ENCODE assay signal across 24 cellular contexts in genomic region chr17:27382025-27382424, GRCh38.
DNase-seq lines count a peak whose midpoint lies in the region; ATAC-seq, FAIRE-seq and TF ChIP-seq lines count a peak whose summit lies in the region.
"Had no signal": no experiment of that assay in that cellular context is flagged by ENCODE, and none has a peak within 500 bp of the region (broad histone marks: within the 10 kb centered on the region; RNA-seq: fewer than 3 reads in every experiment).

No MANE protein-coding gene starts in this region.

- H3K27me3 ChIP-seq in astrocyte (ENCODE audit: insufficient read depth, low read length), result no peaks in the 10 kb centered on the region
- H3K27me3 ChIP-seq in naive thymus-derived CD4-positive, alpha-beta T cell (ENCODE audit: control insufficient read depth in 2 of 2, insufficient read depth in 2 of 2, low read length in 2 of 2), result peaks cover 0 to 4% of the 10 kb centered on the region in 2 donors
- H3K27me3 ChIP-seq: BE2C had no signal

- H3K4me1 ChIP-seq in astrocyte (ENCODE audit: insufficient read depth, low read length), result peaks cover 39% of the 10 kb centered on the region
- no peaks in the 10 kb centered on the region for H3K4me1 ChIP-seq in naive thymus-derived CD4-positive, alpha-beta T cell (ENCODE audit: control insufficient read depth in 2 of 2, insufficient read depth in 2 of 2, low read length in 2 of 2)
- H3K4me1 ChIP-seq: BE2C had no signal

- peaks cover 2% of the 10 kb centered on the region for H3K9me3 ChIP-seq in astrocyte (ENCODE audit: insufficient read depth, low read depth, low read length)
- no peaks in the 10 kb centered on the region for H3K9me3 ChIP-seq in naive thymus-derived CD4-positive, alpha-beta T cell (ENCODE audit: control insufficient read depth in 2 of 3, low read length in 3 of 3)
- H3K9me3 ChIP-seq: BE2C had no signal

- POLR2A ChIA-PET in naive thymus-derived CD4-positive, alpha-beta T cell (lab: Charles Lee), result no interaction called here

- H3K27me3 Mint-ChIP-seq in astrocyte (ENCODE audit: low read depth, unreplicated experiment) (peaks cover 9% of the 10 kb centered on the region), chondrocyte (ENCODE audit: low read depth) (no peaks in the 10 kb centered on the region), osteocyte (ENCODE audit: unreplicated experiment) (no peaks in the 10 kb centered on the region)
- H3K27me3 Mint-ChIP-seq in naive thymus-derived CD4-positive, alpha-beta T cell, result peaks cover 12 to 28% (median 24%) of the 10 kb centered on the region in 5 donors

- H3K4me2 ChIP-seq in astrocyte (ENCODE audit: low read length), result no peak overlapping the region

- H3K36me3 Mint-ChIP-seq in astrocyte (ENCODE audit: low read depth, unreplicated experiment) (peaks cover 4% of the 10 kb centered on the region), chondrocyte (ENCODE audit: low read depth) (no peaks in the 10 kb centered on the region), osteocyte (ENCODE audit: unreplicated experiment) (no peaks in the 10 kb centered on the region)
- no peaks in the 10 kb centered on the region for H3K36me3 Mint-ChIP-seq in naive thymus-derived CD4-positive, alpha-beta T cell
- H3K36me3 Mint-ChIP-seq: CD4-positive, CD25-positive, alpha-beta regulatory T cell; CD8-positive, alpha-beta memory T cell; IgD-negative memory B cell had no signal

- no peak overlapping the region for H3K27ac ChIP-seq in astrocyte (ENCODE audit: low read depth, low read length)
- no peak overlapping the region for H3K27ac ChIP-seq in naive thymus-derived CD4-positive, alpha-beta T cell (ENCODE audit: low read depth, low read length)
- H3K27ac ChIP-seq: HL-60 had no signal

- DNase-seq in astrocyte (ENCODE audit: low read depth), result no peak
- peak; percentile 50 for DNase-seq in chondrocyte (ENCODE audit: low spot score)
- peak; percentile 43 for DNase-seq in islet precursor cell
- no peak for DNase-seq in osteocyte (ENCODE audit: extremely low spot score, unreplicated experiment)
- no peak for DNase-seq in SIG-M5 (lab: John Stamatoyannopoulos, UW)
- DNase-seq in naive thymus-derived CD4-positive, alpha-beta T cell, result no peak
- no peak for DNase-seq in GM19240 (ENCODE audit: insufficient read length, low spot score)
- DNase-seq: ACHN; BE2C; C1 segment of cervical spinal cord; Caco-2; CD4-positive, CD25-positive, alpha-beta regulatory T cell; CD8-positive, alpha-beta memory T cell; GDM1; HCEC 1CT had no signal

- H3K4me3 Mint-ChIP-seq in astrocyte (ENCODE audit: unreplicated experiment) (no peak overlapping the region), chondrocyte (ENCODE audit: unreplicated experiment) (no peak overlapping the region), osteocyte (ENCODE audit: unreplicated experiment) (no peak overlapping the region)
- no peak overlapping the region for H3K4me3 Mint-ChIP-seq in naive thymus-derived CD4-positive, alpha-beta T cell
- H3K4me3 Mint-ChIP-seq: CD4-positive, CD25-positive, alpha-beta regulatory T cell; CD8-positive, alpha-beta memory T cell; GM23338 had no signal

- no peaks in the 10 kb centered on the region for H3K36me3 ChIP-seq in astrocyte (ENCODE audit: insufficient read depth, low read length)
- no peaks in the 10 kb centered on the region for H3K36me3 ChIP-seq in naive thymus-derived CD4-positive, alpha-beta T cell (ENCODE audit: control insufficient read depth in 2 of 3, insufficient read depth in 3 of 3, low read length in 3 of 3)
- H3K36me3 ChIP-seq: BE2C had no signal

- peak overlapping the region; percentile 35 for H3K27ac Mint-ChIP-seq in astrocyte (ENCODE audit: unreplicated experiment)
- peak overlapping the region; percentile 83 for H3K27ac Mint-ChIP-seq in chondrocyte (ENCODE audit: unreplicated experiment)
- peak overlapping the region; percentile 68 for H3K27ac Mint-ChIP-seq in osteocyte (ENCODE audit: unreplicated experiment)
- H3K27ac Mint-ChIP-seq in naive thymus-derived CD4-positive, alpha-beta T cell, result no peak overlapping the region
- H3K27ac Mint-ChIP-seq: IgD-negative memory B cell had no signal

- H3K4me3 ChIP-seq in astrocyte (ENCODE audit: insufficient read depth, low read depth, low read length), result no peak overlapping the region
- no peak overlapping the region for H3K4me3 ChIP-seq in naive thymus-derived CD4-positive, alpha-beta T cell (ENCODE audit: low read length)
- H3K4me3 ChIP-seq: GM23338 had no signal

- H3K9me3 Mint-ChIP-seq in astrocyte (ENCODE audit: unreplicated experiment), result peaks cover 5% of the 10 kb centered on the region
- peaks cover 3% of the 10 kb centered on the region for H3K9me3 Mint-ChIP-seq in chondrocyte (ENCODE audit: low read depth)
- no peaks in the 10 kb centered on the region for H3K9me3 Mint-ChIP-seq in osteocyte (ENCODE audit: unreplicated experiment)
- peaks cover 0 to 7% (median 0%) of the 10 kb centered on the region in 11 donors for H3K9me3 Mint-ChIP-seq in naive thymus-derived CD4-positive, alpha-beta T cell
- H3K9me3 Mint-ChIP-seq: CD8-positive, alpha-beta memory T cell; GM23338 had no signal

- intact Hi-C loops in naive thymus-derived CD4-positive, alpha-beta T cell (cut with micrococcal nuclease), result loop anchor here in 1 of 2 donors (10.0 kb wide), 1 partner anchor 73 kb away; the partner anchor contains the start of gene KSR1

- no peak for FAIRE-seq in astrocyte (lab: Jason Lieb, UNC)
- FAIRE-seq: A204.1, D721Med, GM12892, GM18507, H54 had no signal

- H3K4me1 Mint-ChIP-seq in astrocyte (ENCODE audit: low read depth, unreplicated experiment), result peaks cover 11% of the 10 kb centered on the region
- H3K4me1 Mint-ChIP-seq in chondrocyte (ENCODE audit: low read depth), result peaks cover 59% of the 10 kb centered on the region
- peaks cover 60% of the 10 kb centered on the region for H3K4me1 Mint-ChIP-seq in osteocyte (ENCODE audit: unreplicated experiment)
- peaks cover 0 to 10% (median 0%) of the 10 kb centered on the region in 7 donors for H3K4me1 Mint-ChIP-seq in naive thymus-derived CD4-positive, alpha-beta T cell
- H3K4me1 Mint-ChIP-seq: CD8-positive, alpha-beta memory T cell had no signal

- TF ChIP-seq CTCF in astrocyte (IDR thresholded peaks at IDR 0.05; ENCODE audit: insufficient read depth, low read depth, low read length), result no peak
- no peak for TF ChIP-seq CTCF in chondrocyte (IDR thresholded peaks at IDR 0.05)
- TF ChIP-seq CTCF in osteocyte (IDR thresholded peaks at IDR 0.05), result no peak

- H3K79me2 ChIP-seq in astrocyte (ENCODE audit: insufficient read depth, low read length), result no peaks in the 10 kb centered on the region

- H3K9ac ChIP-seq in astrocyte (ENCODE audit: low read length), result no peak overlapping the region

- no peaks in the 10 kb centered on the region for H4K20me1 ChIP-seq in astrocyte (ENCODE audit: insufficient read depth, low read length)

- ATAC-seq in naive thymus-derived CD4-positive, alpha-beta T cell, result no peak
- no peak for ATAC-seq in HG03045 (IDR thresholded peaks at IDR 0.05; ENCODE audit: unreplicated experiment)

- CTCF ChIA-PET in naive thymus-derived CD4-positive, alpha-beta T cell (lab: Charles Lee), result interaction anchor here (0.7 to 1.5 kb wide), 2 partner anchors 28 to 218 kb away, joined by 3 to 4 read pairs; no protein-coding TSS in a partner anchor

- H2AFZ ChIP-seq in astrocyte (ENCODE audit: low read depth, low read length), result no peak overlapping the region

Comparison
In these comparisons a context has a peak if more than half of its experiments do, and no peak if none do; other contexts are left out.
1. DNase-seq: peak in chondrocyte (single experiment) and islet precursor cell (single experiment); none in astrocyte (single experiment), osteocyte (single experiment), SIG-M5 (single experiment), naive thymus-derived CD4-positive, alpha-beta T cell (0 of 9) and GM19240 (single experiment).
2. H3K27ac Mint-ChIP-seq: peak in astrocyte (single experiment), chondrocyte (single experiment) and osteocyte (single experiment); none in naive thymus-derived CD4-positive, alpha-beta T cell (0 of 9).